In genomic region chr2:30349691-30350090, GRCh38 we compare ENCODE assay signal across 13 cellular contexts.
"Had no signal": no experiment of that assay in that cellular context is flagged by ENCODE, and none has a peak within 500 bp of the region (broad histone marks: within the 10 kb centered on the region; RNA-seq: fewer than 3 reads in every experiment).

No MANE protein-coding gene starts in this region.

- H3K9me3 ChIP-seq: upper lobe of right lung had no signal

- DNase-seq: activated naive CD4-positive, alpha-beta T cell treated with anti-CD3 and anti-CD28 coated beads, Interleukin-2, amount 50 U/mL, for 16 hours; activated T-cell treated with anti-CD3 and anti-CD28 coated beads for 4 hours; brain microvascular endothelial cell; endodermal cell; erythroblast; kidney glomerular epithelial cell; posterior cingulate gyrus; retina; stimulated activated CD4-positive, alpha-beta T cell treated with anti-CD3 and anti-CD28 coated beads, Interleukin-4, amount 100 ng/mL, for 1 hour; T-cell; T-helper 9 cell; upper lobe of right lung had no signal

- H3K27me3 ChIP-seq: brain microvascular endothelial cell, upper lobe of right lung had no signal

- H3K4me3 ChIP-seq: SK-N-MC, upper lobe of right lung had no signal

- H3K36me3 ChIP-seq: brain microvascular endothelial cell, upper lobe of right lung had no signal

- H3K27ac ChIP-seq: brain microvascular endothelial cell, SK-N-MC, upper lobe of right lung had no signal
